ENCODE assay signal across 18 cellular contexts in genomic region chr7:28990200-28990960, GRCh38. TPM values are rescaled to one million over a fixed set of nuclear protein-coding genes. Genes with fewer than 3 reads are reported as not detected.
DNase-seq lines count a peak whose midpoint lies in the region; ATAC-seq and TF ChIP-seq lines count a peak whose summit lies in the region.
"Had no signal": no experiment of that assay in that cellular context is flagged by ENCODE, and none has a peak within 500 bp of the region (broad histone marks: within the 10 kb centered on the region; RNA-seq: fewer than 3 reads in every experiment).

No MANE protein-coding gene starts in this region.

- peak overlapping the region; percentile 70 for H2BK5ac ChIP-seq in trophoblast cell (ENCODE audit: low read depth, low read length, poor library complexity)

- peak overlapping the region; percentile 93 for H2BK12ac ChIP-seq in trophoblast cell (ENCODE audit: low read length)

- H3K27ac ChIP-seq in foreskin keratinocyte (no peak overlapping the region), trophoblast cell (ENCODE audit: low read depth, low read length) (peak overlapping the region; percentile 81)

- intact Hi-C loops in head of caudate nucleus (cut with DNase I): no loop called here

- no CpG with 5 or more reads among the region's 11 CpGs for WGBS in trophoblast cell (ENCODE audit: extremely low coverage, insufficient coverage, insufficient read length)

- H3K9me3 ChIP-seq in trophoblast cell (ENCODE audit: insufficient read depth, low read depth, low read length): no peaks in the 10 kb centered on the region
- H3K9me3 ChIP-seq: uterus had no signal

- peaks cover 5% of the 10 kb centered on the region for H3K79me2 ChIP-seq in trophoblast cell (ENCODE audit: control insufficient read depth, insufficient read depth, low read length, poor library complexity)

- no peak overlapping the region for H3K23ac ChIP-seq in trophoblast cell (ENCODE audit: low read length)

- H3K36me3 ChIP-seq in trophoblast cell (ENCODE audit: control insufficient read depth in 1 of 2, insufficient read depth in 2 of 2, low read length in 2 of 2): no peaks in the 10 kb centered on the region
- H3K36me3 ChIP-seq: uterus had no signal

- peak overlapping the region; percentile 73 for H2BK120ac ChIP-seq in trophoblast cell (ENCODE audit: insufficient read depth, low read length, poor library complexity)

- H2AFZ ChIP-seq in trophoblast cell (ENCODE audit: insufficient read depth, low read length, poor library complexity): peak overlapping the region; percentile 39

- no peak overlapping the region for H4K12ac ChIP-seq in trophoblast cell (ENCODE audit: low read depth, low read length)

- H3K79me1 ChIP-seq in trophoblast cell (ENCODE audit: low read length): peaks cover 34% of the 10 kb centered on the region

- H3K4me2 ChIP-seq in trophoblast cell (ENCODE audit: low read length): no peak overlapping the region

- peak overlapping the region; percentile 84 for H3K18ac ChIP-seq in trophoblast cell (ENCODE audit: low read length)

- peak overlapping the region; percentile 57 for H4K8ac ChIP-seq in trophoblast cell (ENCODE audit: low read depth, low read length)

- H4K91ac ChIP-seq in trophoblast cell (ENCODE audit: low read depth, low read length): peak overlapping the region; percentile 90

- H3K27me3 ChIP-seq in foreskin keratinocyte (no peaks in the 10 kb centered on the region), trophoblast cell (ENCODE audit: insufficient read depth, low read length) (no peaks in the 10 kb centered on the region)
- H3K27me3 ChIP-seq: uterus had no signal

- H3K4ac ChIP-seq in trophoblast cell (ENCODE audit: low read depth, low read length): no peak overlapping the region

- peak; percentile 77 for DNase-seq in AG10803 (ENCODE audit: low read depth)
- peak; percentile 80 for DNase-seq in NCI-H2171 treated with DMSO at 0.1 percent for 48 hours (lab: John Stamatoyannopoulos, UW)
- DNase-seq in foreskin keratinocyte: peak in 1 of 2 donors; percentile 55
- peak; percentile 79 to 81 for DNase-seq in trophoblast cell
- DNase-seq in NCI-H1105 (lab: John Stamatoyannopoulos, UW): no peak
- DNase-seq in T-helper 1 cell: no peak
- no peak for DNase-seq in head of caudate nucleus
- DNase-seq: activated CD4-positive, alpha-beta T cell treated with anti-CD3 and anti-CD28 coated beads for 1 hour; erythroblast; NCI-H1694; RPMI8226; stimulated activated naive CD4-positive, alpha-beta T cell treated with Interleukin-2 at 50 U/mL for 16 hours had no signal

- H3K4me3 ChIP-seq in AG10803 (ENCODE audit: low read length) (no peak overlapping the region), trophoblast cell (ENCODE audit: low read depth, low read length) (no peak overlapping the region)
- H3K4me3 ChIP-seq: coronary artery, K562, lung, skin epidermis, uterus had no signal

- peak overlapping the region; percentile 74 for H2AK5ac ChIP-seq in trophoblast cell (ENCODE audit: low read length)

- H3K4me1 ChIP-seq in foreskin keratinocyte (peaks cover 24% of the 10 kb centered on the region), trophoblast cell (ENCODE audit: control insufficient read depth in 1 of 2, insufficient read depth in 2 of 2, low read length in 2 of 2) (peaks cover 26 to 42% of the 10 kb centered on the region in 2 experiments)

- H3K14ac ChIP-seq in trophoblast cell (ENCODE audit: low read length): peak overlapping the region; percentile 69

- TF ChIP-seq POLR2A in GM18505 (IDR thresholded peaks at IDR 0.05; ENCODE audit: borderline replicate concordance, extremely low read depth, insufficient read depth, insufficient read length): no peak

- ATAC-seq in foreskin keratinocyte (peak; percentile 51), GM18505 (IDR thresholded peaks at IDR 0.05; ENCODE audit: unreplicated experiment) (no peak)
- ATAC-seq: K562 had no signal

- no peak overlapping the region for H3K9ac ChIP-seq in trophoblast cell (ENCODE audit: low read length)

- TF ChIP-seq CTCF in AG10803 (conservative IDR thresholded peaks at IDR 0.05; ENCODE audit: low read length) (no peak), foreskin keratinocyte (conservative IDR thresholded peaks at IDR 0.05) (no peak)

RNA-seq across cellular contexts. Expression of gene TRIL, which starts 32.2 kb away (rescaled TPM):
- total RNA-seq in foreskin keratinocyte: not detected in 2 replicates
- 0.01 TPM in 1 of 2 replicates, not detected in the other for polyA plus RNA-seq in foreskin keratinocyte
- 24.9 and 29.2 TPM in 2 replicates for polyA plus RNA-seq in trophoblast cell (2013)
- total RNA-seq: K562 had no signal
- polyA plus RNA-seq: K562 had no signal

Comparison
In these comparisons a context has a peak if more than half of its experiments do, and no peak if none do; other contexts are left out.
1. DNase-seq: peak in AG10803 (single experiment), NCI-H2171 treated with DMSO at 0.1 percent for 48 hours (single experiment) and trophoblast cell (2 of 2); none in NCI-H1105 (single experiment), T-helper 1 cell (0 of 5) and head of caudate nucleus (0 of 42).